ENCODE assay signal across 14 cellular contexts in genomic region chr6:28817808-28818145, GRCh38.
DNase-seq lines count a peak whose midpoint lies in the region; ATAC-seq and TF ChIP-seq lines count a peak whose summit lies in the region.
"Had no signal": no experiment of that assay in that cellular context is flagged by ENCODE, and none has a peak within 500 bp of the region (broad histone marks: within the 10 kb centered on the region; RNA-seq: fewer than 3 reads in every experiment).

No MANE protein-coding gene starts in this region.

- H3K4me3 ChIP-seq in NB4 (ENCODE audit: low read depth, low read length) (peak overlapping the region; percentile 49), mammary epithelial cell (replicated peaks in 1 of 3; ENCODE audit: insufficient read depth in 1 of 3, low read depth in 2 of 3, low read length in 3 of 3) (peak overlapping the region; percentile 14 to 48 (median 35))
- H3K4me3 ChIP-seq: esophagus squamous epithelium had no signal

- CTCF ChIA-PET in mammary epithelial cell (lab: Charles Lee; ENCODE audit: low non-redundant PET), result no interaction called here

- no peaks in the 10 kb centered on the region for H3K9me3 ChIP-seq in mammary epithelial cell (replicated peaks; ENCODE audit: insufficient read depth, low read length)
- H3K9me3 ChIP-seq: esophagus squamous epithelium, neutrophil had no signal

- peaks cover 2% of the 10 kb centered on the region for H3K36me3 Mint-ChIP-seq in osteocyte (ENCODE audit: unreplicated experiment)
- peaks cover 10% of the 10 kb centered on the region for H3K36me3 Mint-ChIP-seq in stimulated activated effector memory CD8-positive, alpha-beta T cell treated with anti-CD3 and anti-CD28 coated beads, Interleukin-12 subunit alpha, Interleukin-12 subunit beta, amount 100 ng/mL, for 72 hours

- peak overlapping the region; percentile 59 for H3K4me2 ChIP-seq in mammary epithelial cell (ENCODE audit: insufficient read depth, low read depth, low read length)

- no peak for ATAC-seq in stimulated activated effector memory CD8-positive, alpha-beta T cell treated with anti-CD3 and anti-CD28 coated beads, Interleukin-12 subunit alpha, Interleukin-12 subunit beta, amount 100 ng/mL, for 72 hours
- no peak for ATAC-seq in GM18868 (IDR thresholded peaks at IDR 0.05; ENCODE audit: unreplicated experiment)
- ATAC-seq: activated CD8-positive, alpha-beta T cell treated with anti-CD3 and anti-CD28 coated beads, Interleukin-2, amount 10 ng/mL, durations not matched to agents 7 days and 5 days had no signal

- BruUV-seq in mammary epithelial cell (replicated peaks; lab: Mats Ljungman, UMichigan), result no TSS peak

- no peaks in the 10 kb centered on the region for H3K9me3 Mint-ChIP-seq in osteocyte (ENCODE audit: unreplicated experiment)
- H3K9me3 Mint-ChIP-seq in stimulated activated effector memory CD8-positive, alpha-beta T cell treated with anti-CD3 and anti-CD28 coated beads, Interleukin-12 subunit alpha, Interleukin-12 subunit beta, amount 100 ng/mL, for 72 hours, result no peaks in the 10 kb centered on the region
- H3K9me3 Mint-ChIP-seq: activated T-helper 2 cell treated with anti-CD3 and anti-CD28 coated beads, Interferon-gamma antibody, Interleukin-2, Interleukin-4, amounts not matched to agents 10 μg/mL and 5 μg/mL and 100 μg/mL, durations not matched to agents 14 hours and 24 hours and 36 hours had no signal

- peak; percentile 43 for DNase-seq in NCI-H748 (lab: John Stamatoyannopoulos, UW; ENCODE audit: unreplicated experiment)
- DNase-seq in NCI-H748 treated with DMSO at 0.1 percent for 48 hours (lab: John Stamatoyannopoulos, UW), result no peak
- peak; percentile 35 for DNase-seq in NB4 (ENCODE audit: low read depth)
- DNase-seq in mammary epithelial cell, result no peak
- no peak for DNase-seq in osteocyte (ENCODE audit: extremely low spot score, unreplicated experiment)
- no peak for DNase-seq in activated CD8-positive, alpha-beta memory T cell treated with anti-CD3 and anti-CD28 coated beads, Interleukin-2, amount 50 U/mL, for 48 hours
- DNase-seq in stimulated activated effector memory CD8-positive, alpha-beta T cell treated with anti-CD3 and anti-CD28 coated beads, Interleukin-12 subunit alpha, Interleukin-12 subunit beta, amount 100 ng/mL, for 72 hours (ENCODE audit: low spot score in 2 of 2), result no peak
- DNase-seq: activated CD8-positive, alpha-beta T cell treated with anti-CD3 and anti-CD28 coated beads, Interleukin-2, amount 10 ng/mL, durations not matched to agents 7 days and 5 days; cortex of kidney; esophagus squamous epithelium; NCI-H187 had no signal

- H3K4me1 ChIP-seq in mammary epithelial cell (ENCODE audit: insufficient read depth, low read length), result peaks cover 5% of the 10 kb centered on the region

- H3K27ac Mint-ChIP-seq in osteocyte (ENCODE audit: unreplicated experiment), result no peak overlapping the region
- H3K27ac Mint-ChIP-seq in stimulated activated effector memory CD8-positive, alpha-beta T cell treated with anti-CD3 and anti-CD28 coated beads, Interleukin-12 subunit alpha, Interleukin-12 subunit beta, amount 100 ng/mL, for 72 hours, result no peak overlapping the region
- H3K27ac Mint-ChIP-seq: activated CD8-positive, alpha-beta T cell treated with anti-CD3 and anti-CD28 coated beads, Interleukin-2, amount 10 ng/mL, durations not matched to agents 7 days and 5 days; activated T-helper 2 cell treated with anti-CD3 and anti-CD28 coated beads, Interferon-gamma antibody, Interleukin-2, Interleukin-4, amounts not matched to agents 10 μg/mL and 5 μg/mL and 100 μg/mL, durations not matched to agents 14 hours and 24 hours and 36 hours had no signal

- no peaks in the 10 kb centered on the region for H4K20me1 ChIP-seq in mammary epithelial cell (ENCODE audit: insufficient read depth, low read length)

- 0% methylated on average over 4 of the region's 7 CpGs for WGBS in mammary epithelial cell (ENCODE audit: low coverage, missing lambda C conversion rate)

- peak overlapping the region; percentile 28 for H3K4me3 Mint-ChIP-seq in osteocyte (ENCODE audit: unreplicated experiment)
- H3K4me3 Mint-ChIP-seq in stimulated activated effector memory CD8-positive, alpha-beta T cell treated with anti-CD3 and anti-CD28 coated beads, Interleukin-12 subunit alpha, Interleukin-12 subunit beta, amount 100 ng/mL, for 72 hours, result no peak overlapping the region

- no peak for TF ChIP-seq CTCF in NB4 (IDR thresholded peaks at IDR 0.05; ENCODE audit: low read depth, low read length)
- TF ChIP-seq CTCF in mammary epithelial cell (conservative IDR thresholded peaks at IDR 0.05 in 1 of 2, IDR thresholded peaks at IDR 0.05 in 1 of 2; ENCODE audit: extremely low read depth in 1 of 2, insufficient read depth in 1 of 2, low read depth in 1 of 2, low read length in 2 of 2), result no peak
- TF ChIP-seq CTCF in osteocyte (IDR thresholded peaks at IDR 0.05), result no peak

- peaks cover 24% of the 10 kb centered on the region for H3K4me1 Mint-ChIP-seq in osteocyte (ENCODE audit: unreplicated experiment)
- peaks cover 24% of the 10 kb centered on the region for H3K4me1 Mint-ChIP-seq in stimulated activated effector memory CD8-positive, alpha-beta T cell treated with anti-CD3 and anti-CD28 coated beads, Interleukin-12 subunit alpha, Interleukin-12 subunit beta, amount 100 ng/mL, for 72 hours

- dilution Hi-C loops in mammary epithelial cell (cut with HindIII; ENCODE audit: low sequenced_read_pairs), result no loop called here

- peaks cover 65% of the 10 kb centered on the region for H3K27me3 Mint-ChIP-seq in osteocyte (ENCODE audit: unreplicated experiment)

- peak overlapping the region; percentile 38 for H2AFZ ChIP-seq in mammary epithelial cell (ENCODE audit: low read depth, low read length)

- no peaks in the 10 kb centered on the region for H3K79me2 ChIP-seq in mammary epithelial cell (ENCODE audit: insufficient read depth, low read length)

- TF ChIP-seq POLR2A in NB4 (IDR thresholded peaks at IDR 0.05; ENCODE audit: extremely low read depth, insufficient read length), result no peak

- intact Hi-C loops in mammary epithelial cell (cut with micrococcal nuclease), result loop anchor here (2.0 to 10.0 kb wide), 3 partner anchors 131 to 343 kb away; no protein-coding TSS in a partner anchor

- no peaks in the 10 kb centered on the region for H3K27me3 ChIP-seq in mammary epithelial cell (ENCODE audit: insufficient read depth, low read length)

- no peaks in the 10 kb centered on the region for H3K36me3 ChIP-seq in mammary epithelial cell (ENCODE audit: insufficient read depth, low read length)
- H3K36me3 ChIP-seq: esophagus squamous epithelium, neutrophil had no signal

- H3K27ac ChIP-seq in mammary epithelial cell (ENCODE audit: insufficient read depth, low read depth, low read length), result no peak overlapping the region
- H3K27ac ChIP-seq: esophagus squamous epithelium, neutrophil had no signal

- H3K9ac ChIP-seq in mammary epithelial cell (ENCODE audit: insufficient read depth, low read length), result no peak overlapping the region

- in situ Hi-C loops in mammary epithelial cell (cut with MboI; ENCODE audit: low sequenced_read_pairs in 2 of 2), result no loop called here

Comparison
In these comparisons a context has a peak if more than half of its experiments do, and no peak if none do; other contexts are left out.
1. DNase-seq: peak in NCI-H748 (single experiment) and NB4 (single experiment); none in NCI-H748 treated with DMSO at 0.1 percent for 48 hours (single experiment), mammary epithelial cell (single experiment), osteocyte (single experiment), activated CD8-positive, alpha-beta memory T cell treated with anti-CD3 and anti-CD28 coated beads, Interleukin-2, amount 50 U/mL, for 48 hours (single experiment) and stimulated activated effector memory CD8-positive, alpha-beta T cell treated with anti-CD3 and anti-CD28 coated beads, Interleukin-12 subunit alpha, Interleukin-12 subunit beta, amount 100 ng/mL, for 72 hours (0 of 2).